ENCODE assay signal across 7 cellular contexts in genomic region chr16:86982347-86982596, GRCh38.
"Had no signal": no experiment of that assay in that cellular context is flagged by ENCODE, and none has a peak within 500 bp of the region (broad histone marks: within the 10 kb centered on the region; RNA-seq: fewer than 3 reads in every experiment).

No MANE protein-coding gene starts in this region.

- H3K9me3 Mint-ChIP-seq: HFFc6, IgD-negative memory B cell had no signal

- H3K27ac Mint-ChIP-seq: HFFc6, IgD-negative memory B cell had no signal

- H3K36me3 ChIP-seq: HAP-1 had no signal

- H3K9me3 ChIP-seq: HAP-1 had no signal

- H2AFZ ChIP-seq: GM23248 had no signal

- H3K4me3 ChIP-seq: GM23248, HAP-1 had no signal

- H3K9ac ChIP-seq: GM23248 had no signal

- DNase-seq: GM23248, GOT3, H7, HFFc6 had no signal

- H3K27me3 Mint-ChIP-seq: IgD-negative memory B cell had no signal

- H3K27ac ChIP-seq: GM23248, HL-60 had no signal

- H3K4me1 Mint-ChIP-seq: IgD-negative memory B cell had no signal

- H3K4me1 ChIP-seq: HAP-1 had no signal

- H3K4me3 Mint-ChIP-seq: HFFc6, IgD-negative memory B cell had no signal
